In the genomic region with DNA sequence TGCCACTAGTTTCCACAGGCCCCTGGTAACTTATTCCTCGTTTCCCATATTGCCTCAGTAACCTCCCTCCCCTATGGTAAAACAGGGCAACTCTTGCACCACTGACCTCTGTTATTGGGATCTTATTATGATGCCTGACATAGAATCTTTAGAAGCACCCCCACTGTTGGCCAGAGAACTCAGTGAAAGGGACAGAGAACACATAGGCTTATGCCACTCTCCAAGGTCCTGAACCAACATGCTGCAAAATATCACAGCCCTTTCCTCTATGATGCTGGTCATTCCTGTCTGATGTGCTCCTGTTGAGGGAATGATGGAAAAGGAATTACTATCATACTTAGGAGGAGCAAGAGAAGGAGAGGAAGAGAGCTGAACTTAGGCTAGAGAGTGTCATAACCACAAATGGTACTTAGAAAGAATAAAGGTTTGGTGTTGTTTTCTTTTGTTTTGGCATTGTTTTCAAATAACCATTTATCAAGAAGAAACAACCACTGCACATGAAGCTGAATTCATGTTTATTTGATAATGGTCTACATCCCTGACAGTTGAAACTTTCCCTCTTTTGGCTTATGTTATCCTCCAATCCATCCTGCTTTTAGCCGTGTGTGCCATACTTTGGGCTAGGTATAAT, we compare ENCODE assay signal across 10 cellular contexts.
DNase-seq lines count a peak whose midpoint lies in the region; ATAC-seq lines count a peak whose summit lies in the region.
"Had no signal": no experiment of that assay in that cellular context is flagged by ENCODE, and none has a peak within 500 bp of the region (broad histone marks: within the 10 kb centered on the region; RNA-seq: fewer than 3 reads in every experiment).

No MANE protein-coding gene starts in this region.

- H3K27me3 ChIP-seq in Karpas-422 (ENCODE audit: low read length) = no peaks in the 10 kb centered on the region

- H3K27ac ChIP-seq in Karpas-422 (ENCODE audit: low read length) = no peak overlapping the region

- H3K27me3 Mint-ChIP-seq in immature natural killer cell (ENCODE audit: low read depth in 3 of 3) = no peaks in the 10 kb centered on the region
- H3K27me3 Mint-ChIP-seq: dendritic cell treated with granulocyte-macrophage colony-stimulating factor and Interleukin-4, amounts not matched to agents 40 ng/mL and 50 ng/mL, for 4 days had no signal

- no peaks in the 10 kb centered on the region for H3K79me2 ChIP-seq in Karpas-422 (ENCODE audit: low read length)

- peaks cover 29% of the 10 kb centered on the region for H4K20me1 ChIP-seq in Karpas-422 (ENCODE audit: insufficient read depth, low read depth, low read length)

- H3K9me3 Mint-ChIP-seq in immature natural killer cell = peaks cover 0 to 4% (median 0%) of the 10 kb centered on the region in 6 donors
- H3K9me3 Mint-ChIP-seq: dendritic cell treated with granulocyte-macrophage colony-stimulating factor and Interleukin-4, amounts not matched to agents 40 ng/mL and 50 ng/mL, for 4 days had no signal

- no peaks in the 10 kb centered on the region for H3K4me1 ChIP-seq in Karpas-422 (ENCODE audit: low read length)

- no peaks in the 10 kb centered on the region for H3K9me3 ChIP-seq in Karpas-422 (ENCODE audit: low read length)

- H3K4me1 Mint-ChIP-seq in immature natural killer cell = no peaks in the 10 kb centered on the region

- H3K4me3 Mint-ChIP-seq in immature natural killer cell = no peak overlapping the region
- H3K4me3 Mint-ChIP-seq: dendritic cell treated with granulocyte-macrophage colony-stimulating factor and Interleukin-4, amounts not matched to agents 40 ng/mL and 50 ng/mL, for 4 days had no signal

- no peak overlapping the region for H3K4me2 ChIP-seq in Karpas-422 (ENCODE audit: low read depth, low read length, poor library complexity, severe bottlenecking)

- H3K4me3 ChIP-seq in Karpas-422 (ENCODE audit: low read length) = no peak overlapping the region

- DNase-seq in GM03348 (ENCODE audit: low spot score) = peak; percentile 70
- DNase-seq in Karpas-422 = peak; percentile 74
- peak; percentile 72 for DNase-seq in astrocyte of the hippocampus (ENCODE audit: low read depth, low spot score)
- DNase-seq in left kidney (ENCODE audit: low read depth, low spot score) = peak; percentile 90
- no peak for DNase-seq in activated CD8-positive, alpha-beta memory T cell treated with anti-CD3 and anti-CD28 coated beads, Interleukin-2, amount 50 U/mL, for 48 hours
- DNase-seq in DMS153 treated with DMSO at 0.1 percent for 48 hours (lab: John Stamatoyannopoulos, UW; ENCODE audit: unreplicated experiment) = no peak
- DNase-seq in immature natural killer cell = no peak
- DNase-seq: GDM1 had no signal

- no peaks in the 10 kb centered on the region for H3K36me3 ChIP-seq in Karpas-422 (ENCODE audit: insufficient read depth, low read length)

- no peaks in the 10 kb centered on the region for H3K9me2 ChIP-seq in Karpas-422 (replicated peaks; ENCODE audit: insufficient read depth, low read length)

- no peaks in the 10 kb centered on the region for H3K36me3 Mint-ChIP-seq in immature natural killer cell

- H3K9ac ChIP-seq in Karpas-422 (ENCODE audit: low read length) = no peak overlapping the region

- H2AFZ ChIP-seq in Karpas-422 (ENCODE audit: low read length) = no peak overlapping the region

- ATAC-seq in GM18870 (IDR thresholded peaks at IDR 0.05; ENCODE audit: unreplicated experiment) = no peak

- H3K27ac Mint-ChIP-seq in immature natural killer cell = no peak overlapping the region
- H3K27ac Mint-ChIP-seq: dendritic cell treated with granulocyte-macrophage colony-stimulating factor and Interleukin-4, amounts not matched to agents 40 ng/mL and 50 ng/mL, for 4 days had no signal

Comparison
In these comparisons a context has a peak if more than half of its experiments do, and no peak if none do; other contexts are left out.
1. DNase-seq: peak in GM03348 (single experiment), Karpas-422 (single experiment), astrocyte of the hippocampus (single experiment) and left kidney (single experiment); none in activated CD8-positive, alpha-beta memory T cell treated with anti-CD3 and anti-CD28 coated beads, Interleukin-2, amount 50 U/mL, for 48 hours (single experiment), DMS153 treated with DMSO at 0.1 percent for 48 hours (single experiment) and immature natural killer cell (0 of 3).